In genomic region chr20:58851969-58852458, GRCh38 we compare ENCODE assay signal across 9 cellular contexts. TPM values are rescaled to one million over a fixed set of nuclear protein-coding genes. Genes with fewer than 3 reads are reported as not detected.
DNase-seq lines count a peak whose midpoint lies in the region; ATAC-seq, FAIRE-seq and TF ChIP-seq lines count a peak whose summit lies in the region.
"Had no signal": no experiment of that assay in that cellular context is flagged by ENCODE, and none has a peak within 500 bp of the region (broad histone marks: within the 10 kb centered on the region; RNA-seq: fewer than 3 reads in every experiment).

No MANE protein-coding gene starts in this region.

- H3K9ac ChIP-seq in keratinocyte (ENCODE audit: control insufficient read depth, extremely low read depth, insufficient read depth, low read length): no peak overlapping the region

- no peaks in the 10 kb centered on the region for H3K36me3 ChIP-seq in keratinocyte (ENCODE audit: control insufficient read depth in 2 of 2, extremely low read depth in 1 of 2, insufficient read depth in 2 of 2, low read length in 2 of 2)
- H3K36me3 ChIP-seq in stomach: no peaks in the 10 kb centered on the region

- no peaks in the 10 kb centered on the region for H3K9me1 ChIP-seq in keratinocyte (ENCODE audit: control insufficient read depth, extremely low read depth, insufficient read depth, low read length)

- H3K4me3 ChIP-seq in keratinocyte (ENCODE audit: control insufficient read depth in 2 of 3, extremely low read depth in 1 of 3, insufficient read depth in 2 of 3, low read depth in 1 of 3, low read length in 3 of 3) (peak overlapping the region in 1 of 3 experiments; percentile 18), stomach (peak overlapping the region; percentile 25 to 41 (median 37))

- H4K20me1 ChIP-seq in keratinocyte (ENCODE audit: control insufficient read depth, extremely low read depth, insufficient read depth, low read length): no peaks in the 10 kb centered on the region

- peak overlapping the region; percentile 85 for H3K4me3 Mint-ChIP-seq in activated CD4-positive, alpha-beta T cell treated with anti-CD3 and anti-CD28 coated beads, Interleukin-2, amount 10 ng/mL, durations not matched to agents 7 days and 5 days
- peak overlapping the region; percentile 86 for H3K4me3 Mint-ChIP-seq in activated naive CD8-positive, alpha-beta T cell treated with anti-CD3 and anti-CD28 coated beads, Interleukin-2, amount 50 U/mL, for 24 hours

- peaks cover 47% of the 10 kb centered on the region for H3K4me1 Mint-ChIP-seq in activated CD4-positive, alpha-beta T cell treated with anti-CD3 and anti-CD28 coated beads, Interleukin-2, amount 10 ng/mL, durations not matched to agents 7 days and 5 days
- H3K4me1 Mint-ChIP-seq in activated naive CD8-positive, alpha-beta T cell treated with anti-CD3 and anti-CD28 coated beads, Interleukin-2, amount 50 U/mL, for 24 hours: peaks cover 35% of the 10 kb centered on the region

- H3K4me1 ChIP-seq in keratinocyte (ENCODE audit: control insufficient read depth, extremely low read depth, insufficient read depth, low read length) (peaks cover 6% of the 10 kb centered on the region), stomach (peaks cover 15 to 45% (median 30%) of the 10 kb centered on the region in 4 donors)

- POLR2A ChIA-PET in activated CD4-positive, alpha-beta T cell treated with anti-CD3 and anti-CD28 coated beads, Interleukin-2, amount 10 ng/mL, durations not matched to agents 7 days and 5 days (lab: Charles Lee): interaction anchor here (0.6 kb wide), 1 partner anchor 241 kb away, joined by 5 read pairs; no protein-coding TSS in a partner anchor

- TF ChIP-seq CTCF in keratinocyte (optimal IDR thresholded peaks at IDR 0.05 in 1 of 3, IDR thresholded peaks at IDR 0.05 in 1 of 3, conservative IDR thresholded peaks at IDR 0.05 in 1 of 3; ENCODE audit: extremely low read depth in 1 of 3, insufficient read depth in 2 of 3, low read length in 3 of 3) (no peak), stomach (IDR thresholded peaks at IDR 0.05) (no peak)

- dilution Hi-C loops in keratinocyte (cut with MboI; ENCODE audit: extremely low pct_ligation_motif_present, low sequenced_read_pairs): loop anchor here (25.0 kb wide), 1 partner anchor 360 kb away; no protein-coding TSS in a partner anchor

- TF ChIP-seq EP300 in stomach (IDR thresholded peaks at IDR 0.05): no peak

- H3K27ac ChIP-seq in keratinocyte (ENCODE audit: control insufficient read depth, insufficient read depth, low read length): no peak overlapping the region
- H3K27ac ChIP-seq in stomach: no peak overlapping the region

- no peak for TF ChIP-seq POLR2A in stomach (IDR thresholded peaks at IDR 0.05)

- no peak for DNase-seq in activated CD4-positive, alpha-beta T cell treated with anti-CD3 and anti-CD28 coated beads, Interleukin-2, amount 10 ng/mL, durations not matched to agents 7 days and 5 days
- no peak for DNase-seq in activated CD4-positive, alpha-beta T cell treated with anti-CD3 and anti-CD28 coated beads for 4 hours
- DNase-seq in activated naive CD8-positive, alpha-beta T cell treated with anti-CD3 and anti-CD28 coated beads, Interleukin-2, amount 50 U/mL, for 24 hours: no peak
- DNase-seq in keratinocyte (ENCODE audit: low read depth, low spot score) (no peak), stomach (no peak), HK-2 (ENCODE audit: unreplicated experiment) (no peak), NCI-H446 treated with DMSO at 0.1 percent for 48 hours (lab: John Stamatoyannopoulos, UW) (no peak)
- DNase-seq: Kasumi-1 had no signal

- 26 to 48% (median 38%) methylated on average over 20 to 23 of the region's 23 CpGs for WGBS in stomach, 5 donors

- H3K4me2 ChIP-seq in keratinocyte (ENCODE audit: control insufficient read depth, extremely low read depth, insufficient read depth, low read depth, low read length): peak overlapping the region; percentile 31

- H3K36me3 Mint-ChIP-seq in activated CD4-positive, alpha-beta T cell treated with anti-CD3 and anti-CD28 coated beads, Interleukin-2, amount 10 ng/mL, durations not matched to agents 7 days and 5 days (ENCODE audit: low read depth): no peaks in the 10 kb centered on the region
- no peaks in the 10 kb centered on the region for H3K36me3 Mint-ChIP-seq in activated naive CD8-positive, alpha-beta T cell treated with anti-CD3 and anti-CD28 coated beads, Interleukin-2, amount 50 U/mL, for 24 hours (ENCODE audit: low read depth)

- no peak overlapping the region for H2AFZ ChIP-seq in keratinocyte (ENCODE audit: control insufficient read depth, low read length)

- no peak for FAIRE-seq in keratinocyte (lab: Jason Lieb, UNC)

- H3K9me3 ChIP-seq in keratinocyte (ENCODE audit: control insufficient read depth, low read depth, low read length): no peaks in the 10 kb centered on the region
- no peaks in the 10 kb centered on the region for H3K9me3 ChIP-seq in stomach

- H3K79me2 ChIP-seq in keratinocyte (ENCODE audit: control insufficient read depth, insufficient read depth, low read length): no peaks in the 10 kb centered on the region

- ATAC-seq in activated naive CD8-positive, alpha-beta T cell treated with anti-CD3 and anti-CD28 coated beads, Interleukin-2, amount 50 U/mL, for 24 hours: no peak
- no peak for ATAC-seq in GM21737 (IDR thresholded peaks at IDR 0.05; ENCODE audit: unreplicated experiment)

- intact Hi-C loops in stomach (cut with DNase I; ENCODE audit: low total_unique reads): no loop called here

- CTCF ChIA-PET in activated CD4-positive, alpha-beta T cell treated with anti-CD3 and anti-CD28 coated beads, Interleukin-2, amount 10 ng/mL, durations not matched to agents 7 days and 5 days (lab: Charles Lee): interaction anchor here (0.9 to 3.2 kb wide), 4 partner anchors 15 to 201 kb away, joined by 3 to 19 read pairs (median 3); partner anchors contain the start of gene STX16

- H3K27ac Mint-ChIP-seq in activated CD4-positive, alpha-beta T cell treated with anti-CD3 and anti-CD28 coated beads, Interleukin-2, amount 10 ng/mL, durations not matched to agents 7 days and 5 days: no peak overlapping the region
- no peak overlapping the region for H3K27ac Mint-ChIP-seq in activated naive CD8-positive, alpha-beta T cell treated with anti-CD3 and anti-CD28 coated beads, Interleukin-2, amount 50 U/mL, for 24 hours

- H3K27me3 ChIP-seq in keratinocyte (ENCODE audit: control insufficient read depth, extremely low read depth, insufficient read depth, low read length) (peaks cover 49% of the 10 kb centered on the region), stomach (peaks cover 8 to 97% (median 60%) of the 10 kb centered on the region in 3 donors)

- peaks cover 61% of the 10 kb centered on the region for H3K27me3 Mint-ChIP-seq in activated CD4-positive, alpha-beta T cell treated with anti-CD3 and anti-CD28 coated beads, Interleukin-2, amount 10 ng/mL, durations not matched to agents 7 days and 5 days
- peaks cover 57% of the 10 kb centered on the region for H3K27me3 Mint-ChIP-seq in activated naive CD8-positive, alpha-beta T cell treated with anti-CD3 and anti-CD28 coated beads, Interleukin-2, amount 50 U/mL, for 24 hours

- no peaks in the 10 kb centered on the region for H3K9me3 Mint-ChIP-seq in activated CD4-positive, alpha-beta T cell treated with anti-CD3 and anti-CD28 coated beads, Interleukin-2, amount 10 ng/mL, durations not matched to agents 7 days and 5 days
- no peaks in the 10 kb centered on the region for H3K9me3 Mint-ChIP-seq in activated naive CD8-positive, alpha-beta T cell treated with anti-CD3 and anti-CD28 coated beads, Interleukin-2, amount 50 U/mL, for 24 hours

RNA-seq across cellular contexts. Expression of gene GNAS, which starts 0.5 kb away (rescaled TPM):
- total RNA-seq in activated CD4-positive, alpha-beta T cell treated with anti-CD3 and anti-CD28 coated beads, Interleukin-2, amount 10 ng/mL, durations not matched to agents 7 days and 5 days: 1,000 to 10,000 TPM; 1,022 to 1,326 TPM
- polyA plus RNA-seq in keratinocyte: 521 to 1,373 TPM (median 560 TPM) in 3 replicates
- 345 TPM for polyA plus RNA-seq in keratinocyte (2011; ENCODE audit: low read depth)
- 1,324 and 1,529 TPM in 2 replicates for polyA plus RNA-seq in keratinocyte (2011; cell fraction: cytosol; rRNA removed)
- 473 and 571 TPM in 2 replicates for polyA plus RNA-seq in keratinocyte (2011; cell fraction: nucleus; rRNA removed)
- polyA plus RNA-seq in keratinocyte (2012; ENCODE audit: low replicate concordance): 763 and 836 TPM in 2 replicates
- 1,008 to 2,459 TPM (median 1,365 TPM) in 3 replicates for polyA minus RNA-seq in keratinocyte
- polyA minus RNA-seq in keratinocyte (2011; cell fraction: cytosol; rRNA and poly(A)+ RNA removed): 759 TPM
- polyA minus RNA-seq in keratinocyte (2011; cell fraction: nucleus; rRNA and poly(A)+ RNA removed): 166 and 235 TPM in 2 replicates
- 1,000 to 10,000 TPM in 1 of 5 donors, 100 to 1,000 TPM in 4; 306 to 1,010 (median 502) TPM for total RNA-seq in stomach
- 100 to 1,000 TPM; 794 to 911 (median 842) TPM for polyA plus RNA-seq in stomach

RNA-seq across cellular contexts. Expression of gene GNAS-AS1, which starts 1.3 kb away (rescaled TPM):
- total RNA-seq in activated CD4-positive, alpha-beta T cell treated with anti-CD3 and anti-CD28 coated beads, Interleukin-2, amount 10 ng/mL, durations not matched to agents 7 days and 5 days: 1 to 10 TPM in 1 of 2 experiments, under 1 TPM in 1; 0.96 to 1.5 TPM
- polyA plus RNA-seq in keratinocyte: 0.25 to 0.37 TPM (median 0.31 TPM) in 3 replicates
- polyA plus RNA-seq in keratinocyte (2011; ENCODE audit: low read depth): 0.89 TPM
- 0.25 and 0.27 TPM in 2 replicates for polyA plus RNA-seq in keratinocyte (2011; cell fraction: cytosol; rRNA removed)
- polyA plus RNA-seq in keratinocyte (2011; cell fraction: nucleus; rRNA removed): 0.24 and 0.32 TPM in 2 replicates
- 0.16 TPM in 1 of 2 replicates, not detected in the other for polyA plus RNA-seq in keratinocyte (2012; ENCODE audit: low replicate concordance)
- 0.13 to 0.40 TPM in 2 of 3 replicates, not detected in the other for polyA minus RNA-seq in keratinocyte
- not detected for polyA minus RNA-seq in keratinocyte (2011; cell fraction: cytosol; rRNA and poly(A)+ RNA removed)
- 0.32 and 0.62 TPM in 2 replicates for polyA minus RNA-seq in keratinocyte (2011; cell fraction: nucleus; rRNA and poly(A)+ RNA removed)
- 10 to 100 TPM in 1 of 5 donors, 1 to 10 TPM in 1, under 1 TPM in 1, not detected in 2; 0.92 to 45.5 (median 2.6) TPM for total RNA-seq in stomach
- under 1 TPM in 1 of 3 donors, not detected in 2; 0.15 TPM for polyA plus RNA-seq in stomach
